In genomic region chr3:4807381-4808280, GRCh38 we compare ENCODE assay signal across 22 cellular contexts.
DNase-seq lines count a peak whose midpoint lies in the region; ATAC-seq, FAIRE-seq and TF ChIP-seq lines count a peak whose summit lies in the region.
"Had no signal": no experiment of that assay in that cellular context is flagged by ENCODE, and none has a peak within 500 bp of the region (broad histone marks: within the 10 kb centered on the region; RNA-seq: fewer than 3 reads in every experiment).

No MANE protein-coding gene starts in this region.

- TF ChIP-seq RAD21 in HepG2 (CRISPR knock-in tag; IDR thresholded peaks at IDR 0.05) = no peak

- no peak overlapping the region for H3K23ac ChIP-seq in trophoblast cell (ENCODE audit: low read length)

- WGBS in HepG2 (ENCODE audit: low lambda C conversion rate) = 98% methylated on average over 13 of the region's 13 CpGs
- 98% methylated on average over 11 of the region's 13 CpGs for WGBS in right lobe of liver (ENCODE audit: insufficient coverage, low coverage, low lambda C conversion rate, missing lambda C conversion rate)
- no CpG with 5 or more reads among the region's 13 CpGs for WGBS in trophoblast cell (ENCODE audit: extremely low coverage, insufficient coverage, insufficient read length)

- H3K27ac ChIP-seq in HepG2 (ENCODE audit: extremely low read length, insufficient read depth, low read length) = no peak overlapping the region
- H3K27ac ChIP-seq in right lobe of liver = no peak overlapping the region
- H3K27ac ChIP-seq in duodenal mucosa (ENCODE audit: low read depth, low read length) = peak overlapping the region; percentile 0
- H3K27ac ChIP-seq in trophoblast cell (ENCODE audit: low read depth, low read length) = no peak overlapping the region
- H3K27ac ChIP-seq in uterus = peak overlapping the region; percentile 43 to 67
- H3K27ac ChIP-seq: epithelial cell of prostate, KMS-11, lower lobe of right lung had no signal

- H3K36me3 ChIP-seq in HepG2 (replicated peaks in 1 of 2; ENCODE audit: control insufficient read depth in 1 of 2, insufficient read depth in 2 of 2, low read length in 2 of 2) = no peaks in the 10 kb centered on the region
- H3K36me3 ChIP-seq in right lobe of liver = no peaks in the 10 kb centered on the region
- H3K36me3 ChIP-seq in duodenal mucosa (ENCODE audit: control insufficient read depth in 1 of 2, insufficient read depth in 2 of 2, low read length in 2 of 2) = no peaks in the 10 kb centered on the region
- H3K36me3 ChIP-seq in trophoblast cell (ENCODE audit: control insufficient read depth in 1 of 2, insufficient read depth in 2 of 2, low read length in 2 of 2) = no peaks in the 10 kb centered on the region
- no peaks in the 10 kb centered on the region for H3K36me3 ChIP-seq in uterus
- H3K36me3 ChIP-seq in mucosa of descending colon (ENCODE audit: low read depth) = no peaks in the 10 kb centered on the region

- H2BK120ac ChIP-seq in trophoblast cell (ENCODE audit: insufficient read depth, low read length, poor library complexity) = no peak overlapping the region

- DNase-seq in HepG2 (ENCODE audit: low spot score) = no peak
- no peak for DNase-seq in right lobe of liver
- DNase-seq in trophoblast cell = no peak
- no peak for DNase-seq in uterus
- no peak for DNase-seq in mucosa of descending colon
- no peak for DNase-seq in T-helper 9 cell
- DNase-seq in NCI-H526 treated with DMSO at 0.1 percent for 48 hours (lab: John Stamatoyannopoulos, UW) = no peak
- DNase-seq: CD4-positive, alpha-beta T cell; cortex of kidney; DMS53; HFFc6; lower lobe of right lung; naive B cell; NCI-H1092 treated with DMSO at 0.1 percent for 48 hours; NCI-H2081; NCI-H510A treated with DMSO at 0.1 percent for 48 hours; SIG-M5; stimulated activated naive CD4-positive, alpha-beta T cell had no signal

- no peak for TF ChIP-seq EP300 in HepG2 (IDR thresholded peaks at IDR 0.05; ENCODE audit: low read depth in 2 of 2, low read length in 2 of 2)
- no peak for TF ChIP-seq EP300 in HepG2 (CRISPR knock-in tag; IDR thresholded peaks at IDR 0.05; ENCODE audit: borderline replicate concordance)

- no peak overlapping the region for H3K4me3 ChIP-seq in HepG2 (replicated peaks in 1 of 3; ENCODE audit: insufficient read depth in 1 of 3, low read depth in 2 of 3, low read length in 3 of 3)
- H3K4me3 ChIP-seq in right lobe of liver = no peak overlapping the region
- H3K4me3 ChIP-seq in duodenal mucosa (ENCODE audit: low read depth in 1 of 2, low read length in 2 of 2) = no peak overlapping the region
- peak overlapping the region; percentile 16 for H3K4me3 ChIP-seq in trophoblast cell (ENCODE audit: low read depth, low read length)
- no peak overlapping the region for H3K4me3 ChIP-seq in uterus
- H3K4me3 ChIP-seq in mucosa of descending colon = no peak overlapping the region
- H3K4me3 ChIP-seq: lower lobe of right lung had no signal

- H3K27me3 ChIP-seq in HepG2 (ENCODE audit: control insufficient read depth in 1 of 2, insufficient read depth in 2 of 2, low read length in 2 of 2) (no peaks in the 10 kb centered on the region), right lobe of liver (no peaks in the 10 kb centered on the region), duodenal mucosa (ENCODE audit: control insufficient read depth in 1 of 2, insufficient read depth in 2 of 2, low read length in 2 of 2) (no peaks in the 10 kb centered on the region), trophoblast cell (ENCODE audit: insufficient read depth, low read length) (no peaks in the 10 kb centered on the region), uterus (no peaks in the 10 kb centered on the region)

- TF ChIP-seq CTCF in HepG2 (CRISPR knock-in tag; IDR thresholded peaks at IDR 0.05) = no peak
- TF ChIP-seq CTCF in right lobe of liver (IDR thresholded peaks at IDR 0.05) = no peak
- TF ChIP-seq CTCF in uterus (IDR thresholded peaks at IDR 0.05) = no peak
- TF ChIP-seq CTCF in mucosa of descending colon (IDR thresholded peaks at IDR 0.05) = no peak

- H4K12ac ChIP-seq in trophoblast cell (ENCODE audit: low read depth, low read length) = no peak overlapping the region

- no peak overlapping the region for H4K91ac ChIP-seq in trophoblast cell (ENCODE audit: low read depth, low read length)

- in situ Hi-C loops in HepG2 (cut with HindIII; ENCODE audit: extremely low pct_ligation_motif_present, low pct_unique_long_range_greater_than_20kb) = no loop called here

- H3K9ac ChIP-seq in HepG2 (ENCODE audit: insufficient read depth, low read depth, low read length) = no peak overlapping the region
- H3K9ac ChIP-seq in duodenal mucosa (ENCODE audit: low read depth in 1 of 2, low read length in 2 of 2) = no peak overlapping the region
- H3K9ac ChIP-seq in trophoblast cell (ENCODE audit: low read length) = no peak overlapping the region
- H3K9ac ChIP-seq: KMS-11 had no signal

- intact Hi-C loops in HepG2 (cut with micrococcal nuclease; ENCODE audit: unreplicated experiment) (no loop called here), right lobe of liver (cut with DNase I) (no loop called here), uterus (cut with DNase I; ENCODE audit: low total_unique reads) (no loop called here), mucosa of descending colon (cut with DNase I, micrococcal nuclease) (no loop called here)

- no peaks in the 10 kb centered on the region for H4K20me1 ChIP-seq in HepG2 (ENCODE audit: insufficient read depth, low read length)

- TF ChIP-seq POLR2A in HepG2 (IDR thresholded peaks at IDR 0.05; ENCODE audit: insufficient read depth in 1 of 2, low read depth in 2 of 2, low read length in 2 of 2) (no peak), right lobe of liver (IDR thresholded peaks at IDR 0.05) (no peak), uterus (IDR thresholded peaks at IDR 0.05) (no peak)

- H3K79me2 ChIP-seq in HepG2 (ENCODE audit: insufficient read depth, low read length) = no peaks in the 10 kb centered on the region
- no peaks in the 10 kb centered on the region for H3K79me2 ChIP-seq in trophoblast cell (ENCODE audit: control insufficient read depth, insufficient read depth, low read length, poor library complexity)

- ATAC-seq in HepG2 (0 out of 3 replicates have a peak, but pooled peaks have one; percentile 22), right lobe of liver (no peak), mucosa of descending colon (no peak)
- ATAC-seq: lower lobe of right lung had no signal

- H3K9me3 ChIP-seq in HepG2 (ENCODE audit: low read length) (no peaks in the 10 kb centered on the region), right lobe of liver (no peaks in the 10 kb centered on the region), duodenal mucosa (ENCODE audit: control insufficient read depth in 1 of 2, low read length in 2 of 2) (no peaks in the 10 kb centered on the region), trophoblast cell (ENCODE audit: insufficient read depth, low read depth, low read length) (no peaks in the 10 kb centered on the region), uterus (no peaks in the 10 kb centered on the region), mucosa of descending colon (no peaks in the 10 kb centered on the region)
- H3K9me3 ChIP-seq: lower lobe of right lung had no signal

- H2BK5ac ChIP-seq in trophoblast cell (ENCODE audit: low read depth, low read length, poor library complexity) = no peak overlapping the region

- H4K8ac ChIP-seq in trophoblast cell (ENCODE audit: low read depth, low read length) = no peak overlapping the region

- no peak for FAIRE-seq in HepG2 (lab: Jason Lieb, UNC)
- FAIRE-seq: GM12892 had no signal

- H2AFZ ChIP-seq in HepG2 (ENCODE audit: low read length) (no peak overlapping the region), trophoblast cell (ENCODE audit: insufficient read depth, low read length, poor library complexity) (no peak overlapping the region)

- peaks cover 5% of the 10 kb centered on the region for H3K79me1 ChIP-seq in trophoblast cell (ENCODE audit: low read length)

- H3K18ac ChIP-seq in trophoblast cell (ENCODE audit: low read length) = no peak overlapping the region

- H3K14ac ChIP-seq in trophoblast cell (ENCODE audit: low read length) = no peak overlapping the region

- H3K4ac ChIP-seq in trophoblast cell (ENCODE audit: low read depth, low read length) = no peak overlapping the region

- H3K4me2 ChIP-seq in HepG2 (ENCODE audit: low read depth, low read length) (no peak overlapping the region), trophoblast cell (ENCODE audit: low read length) (no peak overlapping the region)
- H3K4me2 ChIP-seq: KMS-11 had no signal

- H2BK12ac ChIP-seq in trophoblast cell (ENCODE audit: low read length) = peak overlapping the region; percentile 1

- no TSS peak for BruUV-seq in HepG2 (replicated peaks; lab: Mats Ljungman, UMichigan)

- CTCF ChIA-PET in HepG2 (lab: Yijun Ruan, JAX; ENCODE audit: low intra/inter-chr PET ratio, low total read pairs) = no interaction called here

- H3K4me1 ChIP-seq in HepG2 (ENCODE audit: insufficient read depth, low read length) (peaks cover 14% of the 10 kb centered on the region), right lobe of liver (peaks cover 0 to 6% (median 0%) of the 10 kb centered on the region in 4 donors), duodenal mucosa (ENCODE audit: control insufficient read depth in 1 of 2, insufficient read depth in 2 of 2, low read length in 2 of 2) (peaks cover 9 to 12% of the 10 kb centered on the region in 2 donors), trophoblast cell (ENCODE audit: control insufficient read depth in 1 of 2, insufficient read depth in 2 of 2, low read length in 2 of 2) (peaks cover 7 to 8% of the 10 kb centered on the region in 2 experiments), uterus (no peaks in the 10 kb centered on the region), mucosa of descending colon (ENCODE audit: low read depth) (no peaks in the 10 kb centered on the region)
- H3K4me1 ChIP-seq: lower lobe of right lung had no signal

- POLR2A ChIA-PET in HepG2 (lab: Yijun Ruan, JAX) = no interaction called here

- H2AK5ac ChIP-seq in trophoblast cell (ENCODE audit: low read length) = no peak overlapping the region

TF ChIP-seq in HepG2, 621 proteins besides CTCF, POLR2A, EP300 and RAD21 (continues in another document):
- no peak for TF ChIP-seq ZNF7 (CRISPR knock-in tag; IDR thresholded peaks at IDR 0.05)
- TF ChIP-seq, protein P1, sequence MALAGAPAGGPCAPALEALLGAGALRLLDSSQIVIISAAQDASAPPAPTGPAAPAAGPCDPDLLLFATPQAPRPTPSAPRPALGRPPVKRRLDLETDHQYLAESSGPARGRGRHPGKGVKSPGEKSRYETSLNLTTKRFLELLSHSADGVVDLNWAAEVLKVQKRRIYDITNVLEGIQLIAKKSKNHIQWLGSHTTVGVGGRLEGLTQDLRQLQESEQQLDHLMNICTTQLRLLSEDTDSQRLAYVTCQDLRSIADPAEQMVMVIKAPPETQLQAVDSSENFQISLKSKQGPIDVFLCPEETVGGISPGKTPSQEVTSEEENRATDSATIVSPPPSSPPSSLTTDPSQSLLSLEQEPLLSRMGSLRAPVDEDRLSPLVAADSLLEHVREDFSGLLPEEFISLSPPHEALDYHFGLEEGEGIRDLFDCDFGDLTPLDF (CRISPR knock-in tag; IDR thresholded peaks at IDR 0.05) = no peak

Comparison
In these comparisons a context has a peak if more than half of its experiments do, and no peak if none do; other contexts are left out.
1. H3K27ac ChIP-seq: peak in duodenal mucosa (single experiment) and uterus (2 of 2); none in HepG2 (single experiment), right lobe of liver (0 of 3) and trophoblast cell (single experiment).